ENCODE assay signal across 8 cellular contexts in genomic region chr19:37779139-37780035, GRCh38. TPM values are rescaled to one million over a fixed set of nuclear protein-coding genes. Genes with fewer than 3 reads are reported as not detected.
A peak's percentile ranks its signal among the peaks of the same experiment; 100 is the strongest.
DNase-seq lines count a peak whose midpoint lies in the region; ATAC-seq, FAIRE-seq and TF ChIP-seq lines count a peak whose summit lies in the region.

TSS of gene ZNF573 (minus strand) at chr19:37779586. CDS start at chr19:37773729, 5,857 bp downstream.

- TF ChIP-seq CTCF in astrocyte (IDR thresholded peaks at IDR 0.05; ENCODE audit: insufficient read depth, low read depth, low read length) (peak; percentile 9), vagina (IDR thresholded peaks at IDR 0.05) (no peak)

- ATAC-seq in HG02885 (IDR thresholded peaks at IDR 0.05; ENCODE audit: poor library complexity, unreplicated experiment): peak; percentile 82

- peaks cover 25% of the 10 kb centered on the region for H3K36me3 Mint-ChIP-seq in T-helper 2 cell treated with Interferon-gamma antibody and Interleukin-4, amounts not matched to agents 5 μg/mL and 100 μg/mL, for 36 hours (ENCODE audit: low read depth)
- H3K36me3 Mint-ChIP-seq in astrocyte (ENCODE audit: low read depth, unreplicated experiment): peaks cover 2% of the 10 kb centered on the region

- TF ChIP-seq POLR2A in GM12892 (IDR thresholded peaks at IDR 0.05; ENCODE audit: low read depth, low read length) (peak; percentile 66), vagina (IDR thresholded peaks at IDR 0.05) (no peak)

- no peaks in the 10 kb centered on the region for H3K27me3 Mint-ChIP-seq in T-helper 2 cell treated with Interferon-gamma antibody and Interleukin-4, amounts not matched to agents 5 μg/mL and 100 μg/mL, for 36 hours (ENCODE audit: low read depth)
- H3K27me3 Mint-ChIP-seq in astrocyte (ENCODE audit: low read depth, unreplicated experiment): no peaks in the 10 kb centered on the region

- H3K36me3 ChIP-seq in astrocyte (ENCODE audit: insufficient read depth, low read length) (no peaks in the 10 kb centered on the region), vagina (peaks cover 0 to 6% of the 10 kb centered on the region in 2 donors)

- DNase-seq in GM12892 (ENCODE audit: insufficient read length) (peak; percentile 58), NCI-H187 treated with DMSO at 0.1 percent for 48 hours (lab: John Stamatoyannopoulos, UW) (peak; percentile 77), astrocyte (ENCODE audit: low read depth) (peak; percentile 87), hepatic stellate cell (ENCODE audit: low spot score) (peak; percentile 85), putamen (ENCODE audit: low spot score) (peak; percentile 93), vagina (ENCODE audit: extremely low spot score in 2 of 2) (peak in 1 of 2 donors; percentile 86)
- DNase-seq in T-helper 2 cell treated with Interferon-gamma antibody and Interleukin-4, amounts not matched to agents 5 μg/mL and 100 μg/mL, for 36 hours (ENCODE audit: low spot score): peak; percentile 74

- H3K27ac Mint-ChIP-seq in T-helper 2 cell treated with Interferon-gamma antibody and Interleukin-4, amounts not matched to agents 5 μg/mL and 100 μg/mL, for 36 hours: peak within 1 kb of the TSS; percentile 84
- H3K27ac Mint-ChIP-seq in astrocyte (ENCODE audit: unreplicated experiment): peak within 1 kb of the TSS; percentile 96

- H3K9me3 ChIP-seq in astrocyte (ENCODE audit: insufficient read depth, low read depth, low read length): peaks cover under 1% of the 10 kb centered on the region
- no peaks in the 10 kb centered on the region for H3K9me3 ChIP-seq in vagina

- H3K9me3 Mint-ChIP-seq in T-helper 2 cell treated with Interferon-gamma antibody and Interleukin-4, amounts not matched to agents 5 μg/mL and 100 μg/mL, for 36 hours: peaks cover 44% of the 10 kb centered on the region
- peaks cover 7% of the 10 kb centered on the region for H3K9me3 Mint-ChIP-seq in astrocyte (ENCODE audit: unreplicated experiment)

- H3K4me1 ChIP-seq in astrocyte (ENCODE audit: insufficient read depth, low read length): peaks cover 6% of the 10 kb centered on the region
- peaks cover 18% of the 10 kb centered on the region for H3K4me1 ChIP-seq in vagina

- peaks cover 5% of the 10 kb centered on the region for H3K4me1 Mint-ChIP-seq in T-helper 2 cell treated with Interferon-gamma antibody and Interleukin-4, amounts not matched to agents 5 μg/mL and 100 μg/mL, for 36 hours (ENCODE audit: low read depth)
- no peaks in the 10 kb centered on the region for H3K4me1 Mint-ChIP-seq in astrocyte (ENCODE audit: low read depth, unreplicated experiment)

- H3K27ac ChIP-seq in astrocyte (ENCODE audit: low read depth, low read length) (peak within 1 kb of the TSS; percentile 68), vagina (peak within 1 kb of the TSS; percentile 82)

- H3K4me2 ChIP-seq in astrocyte (ENCODE audit: low read length): peak within 1 kb of the TSS; percentile 98

- H4K20me1 ChIP-seq in astrocyte (ENCODE audit: insufficient read depth, low read length): no peaks in the 10 kb centered on the region

- peaks cover 15% of the 10 kb centered on the region for H3K79me2 ChIP-seq in astrocyte (ENCODE audit: insufficient read depth, low read length)

- H2AFZ ChIP-seq in astrocyte (ENCODE audit: low read depth, low read length): peak within 1 kb of the TSS; percentile 99

- H3K4me3 ChIP-seq in astrocyte (ENCODE audit: insufficient read depth, low read depth, low read length) (peak within 1 kb of the TSS; percentile 88), vagina (peak within 1 kb of the TSS; percentile 82 to 83)

- intact Hi-C loops in vagina (cut with DNase I): no loop called here

- peak within 1 kb of the TSS; percentile 93 for H3K4me3 Mint-ChIP-seq in T-helper 2 cell treated with Interferon-gamma antibody and Interleukin-4, amounts not matched to agents 5 μg/mL and 100 μg/mL, for 36 hours
- peak within 1 kb of the TSS; percentile 93 for H3K4me3 Mint-ChIP-seq in astrocyte (ENCODE audit: unreplicated experiment)

- H3K27me3 ChIP-seq in astrocyte (ENCODE audit: insufficient read depth, low read length): no peaks in the 10 kb centered on the region
- no peaks in the 10 kb centered on the region for H3K27me3 ChIP-seq in vagina

- FAIRE-seq in GM12892 (lab: Jason Lieb, UNC) (peak; percentile 94), astrocyte (lab: Jason Lieb, UNC) (peak; percentile 66)

- H3K9ac ChIP-seq in astrocyte (ENCODE audit: low read length): peak within 1 kb of the TSS; percentile 87

RNA-seq across cellular contexts. Expression of gene ZNF573, which starts in this region (rescaled TPM):
- polyA plus RNA-seq in GM12892 (2012; ENCODE audit: missing spikeins): 3.0 TPM
- total RNA-seq in astrocyte: 8.1 and 8.6 TPM in 2 replicates
- 6.6 TPM for total RNA-seq in vagina
